21 cellular contexts compared by ENCODE assay signal in genomic region chr14:56724013-56724412, GRCh38.
"Had no signal": no experiment of that assay in that cellular context is flagged by ENCODE, and none has a peak within 500 bp of the region (broad histone marks: within the 10 kb centered on the region; RNA-seq: fewer than 3 reads in every experiment).

No MANE protein-coding gene starts in this region.

- ATAC-seq: foreskin keratinocyte, gastroesophageal sphincter, heart left ventricle, left lung, left ventricle myocardium superior, lower lobe of right lung had no signal

- H3K36me3 ChIP-seq: esophagus muscularis mucosa, gastroesophageal sphincter, heart left ventricle, left lung, lower lobe of right lung had no signal

- H3K9me3 ChIP-seq: esophagus muscularis mucosa, gastroesophageal sphincter, heart left ventricle, left lung, lower lobe of right lung had no signal

- H3K4me2 ChIP-seq: hepatocyte had no signal

- H3K79me2 ChIP-seq: hepatocyte had no signal

- H2AFZ ChIP-seq: hepatocyte had no signal

- H3K27me3 ChIP-seq: foreskin keratinocyte, hepatocyte had no signal

- DNase-seq: dermis blood vessel endothelial cell; dorsolateral prefrontal cortex; effector CD4-positive, alpha-beta T cell; effector memory CD4-positive, alpha-beta T cell; foreskin keratinocyte; heart left ventricle; hypothalamus; immature natural killer cell; islet precursor cell; kidney; kidney glomerular epithelial cell; left lung; left ventricle myocardium superior; lower lobe of right lung; mesendoderm; midbrain; naive B cell had no signal

- H3K4me1 ChIP-seq: esophagus muscularis mucosa, foreskin keratinocyte, gastroesophageal sphincter, heart left ventricle, left lung, lower lobe of right lung had no signal

- H3K4me3 ChIP-seq: coronary artery, dorsolateral prefrontal cortex, esophagus muscularis mucosa, gastroesophageal sphincter, heart left ventricle, hepatocyte, left lung, lower lobe of right lung had no signal

- H3K27ac ChIP-seq: coronary artery, dorsolateral prefrontal cortex, esophagus muscularis mucosa, foreskin keratinocyte, gastroesophageal sphincter, heart left ventricle, hepatocyte, left lung, lower lobe of right lung had no signal
